Comparison of ENCODE assay signal across 10 cellular contexts in genomic region chr7:158549176-158549833, GRCh38. TPM values are rescaled to one million over a fixed set of nuclear protein-coding genes. Genes with fewer than 3 reads are reported as not detected.
A peak's percentile ranks its signal among the peaks of the same experiment; 100 is the strongest.
DNase-seq lines count a peak whose midpoint lies in the region; ATAC-seq and TF ChIP-seq lines count a peak whose summit lies in the region.
"Had no signal": no experiment of that assay in that cellular context is flagged by ENCODE, and none has a peak within 500 bp of the region (broad histone marks: within the 10 kb centered on the region; RNA-seq: fewer than 3 reads in every experiment).

No MANE protein-coding gene starts in this region.

- peaks cover 0 to 3% (median 0%) of the 10 kb centered on the region in 11 experiments; a peak in 2 of 22 replicates for H3K27me3 ChIP-seq in BLaER1 treated with 17β-estradiol and CSF1 and Interleukin-3, amounts not matched to agents 10 nM and 100 nM
- no peaks in the 10 kb centered on the region for H3K27me3 ChIP-seq in hepatocyte

- TF ChIP-seq CTCF in fibroblast of mammary gland (conservative IDR thresholded peaks at IDR 0.05; ENCODE audit: control insufficient read depth, insufficient read depth, low read depth, low read length) (no peak), hepatocyte (IDR thresholded peaks at IDR 0.05; ENCODE audit: poor library complexity) (no peak)

- peak overlapping the region in 9 of 11 experiments; percentile 34 to 68 (median 49); a peak in 18 of 22 replicates for H3K9ac ChIP-seq in BLaER1 treated with 17β-estradiol and CSF1 and Interleukin-3, amounts not matched to agents 10 nM and 100 nM

- no peak for ATAC-seq in HG02973 (IDR thresholded peaks at IDR 0.05; ENCODE audit: unreplicated experiment)

- H3K4me2 ChIP-seq in BLaER1 treated with 17β-estradiol and CSF1 and Interleukin-3, amounts not matched to agents 10 nM and 100 nM = peak overlapping the region; percentile 86 to 99 (median 97)
- no peak overlapping the region for H3K4me2 ChIP-seq in hepatocyte

- 71% methylated on average over 30 of the region's 30 CpGs for WGBS in hepatocyte (ENCODE audit: low lambda C conversion rate, missing lambda C conversion rate)

- peak overlapping the region in 9 of 11 experiments; percentile 7 to 68 (median 52); a peak in 15 of 22 replicates for H3K27ac ChIP-seq in BLaER1 treated with 17β-estradiol and CSF1 and Interleukin-3, amounts not matched to agents 10 nM and 100 nM
- H3K27ac ChIP-seq in hepatocyte = no peak overlapping the region

- H3K79me2 ChIP-seq in hepatocyte = no peaks in the 10 kb centered on the region

- H4K20me1 ChIP-seq in BLaER1 treated with 17β-estradiol and CSF1 and Interleukin-3, amounts not matched to agents 10 nM and 100 nM = peaks cover 0 to 25% (median 0%) of the 10 kb centered on the region in 11 experiments; a peak in 6 of 22 replicates
- H4K20me1 ChIP-seq in hepatocyte (ENCODE audit: insufficient read depth, poor library complexity, severe bottlenecking) = no peaks in the 10 kb centered on the region

- H3K36me3 ChIP-seq in BLaER1 treated with 17β-estradiol and CSF1 and Interleukin-3, amounts not matched to agents 10 nM and 100 nM = no peaks in the 10 kb centered on the region
- no peaks in the 10 kb centered on the region for H3K36me3 ChIP-seq in hepatocyte (replicated peaks; ENCODE audit: insufficient read depth, low read depth)

- peak overlapping the region; percentile 22 to 60 (median 42); a peak in 17 of 20 replicates for H3K4me3 ChIP-seq in BLaER1 treated with 17β-estradiol and CSF1 and Interleukin-3, amounts not matched to agents 10 nM and 100 nM
- H3K4me3 ChIP-seq in fibroblast of mammary gland (ENCODE audit: control insufficient read depth, low read depth, low read length) = no peak overlapping the region
- no peak overlapping the region for H3K4me3 ChIP-seq in hepatocyte

- DNase-seq in NCI-H510A (lab: John Stamatoyannopoulos, UW) = peak; percentile 70
- DNase-seq in fibroblast of mammary gland (ENCODE audit: low read depth) = peak; percentile 11
- peak; percentile 80 for DNase-seq in occipital lobe (lab: John Stamatoyannopoulos, UW)
- DNase-seq in stimulated activated CD4-positive, alpha-beta T cell treated with anti-CD3 and anti-CD28 coated beads, Interleukin-15, amount 100 ng/mL, for 24 hours = no peak
- no peak for DNase-seq in hepatocyte (ENCODE audit: low spot score)
- DNase-seq in GM03348 (ENCODE audit: low spot score) = no peak
- DNase-seq: NCI-H446; stimulated activated naive B cell treated with anti-CD40 and anti-IgM and Interleukin-4, amounts not matched to agents 10 μg/mL and 1 μg/mL and 100 μg/mL, for 72 hours had no signal

- H3K4me1 ChIP-seq in BLaER1 treated with 17β-estradiol and CSF1 and Interleukin-3, amounts not matched to agents 10 nM and 100 nM = peaks cover 22 to 38% (median 36%) of the 10 kb centered on the region in 10 experiments
- H3K4me1 ChIP-seq in hepatocyte (ENCODE audit: insufficient read depth) = no peaks in the 10 kb centered on the region

- H2AFZ ChIP-seq in hepatocyte = no peak overlapping the region

- no peaks in the 10 kb centered on the region for H3K9me3 ChIP-seq in BLaER1 treated with 17β-estradiol and CSF1 and Interleukin-3, amounts not matched to agents 10 nM and 100 nM (replicated peaks in 1 of 11)
- no peaks in the 10 kb centered on the region for H3K9me3 ChIP-seq in hepatocyte (ENCODE audit: low read depth)

- H3K9me2 ChIP-seq in hepatocyte (replicated peaks; ENCODE audit: insufficient read depth) = no peaks in the 10 kb centered on the region

RNA-seq across cellular contexts. Expression of gene PTPRN2, which starts 38.3 kb away (rescaled TPM):
- total RNA-seq in occipital lobe (62.2 TPM), hepatocyte (1.8 and 2.1 TPM in 2 replicates)
- polyA plus RNA-seq in hepatocyte = 2.0 and 3.3 TPM in 2 replicates

Comparison
In these comparisons a context has a peak if more than half of its experiments do, and no peak if none do; other contexts are left out.
1. H3K4me3 ChIP-seq: peak in BLaER1 treated with 17β-estradiol and CSF1 and Interleukin-3, amounts not matched to agents 10 nM and 100 nM (10 of 10); none in fibroblast of mammary gland (single experiment) and hepatocyte (single experiment).
2. DNase-seq: peak in NCI-H510A (single experiment), fibroblast of mammary gland (single experiment) and occipital lobe (single experiment); none in stimulated activated CD4-positive, alpha-beta T cell treated with anti-CD3 and anti-CD28 coated beads, Interleukin-15, amount 100 ng/mL, for 24 hours (single experiment), hepatocyte (single experiment) and GM03348 (single experiment).
3. RNA of gene PTPRN2, which starts 38.3 kb away (total RNA-seq): 62.2 TPM in occipital lobe (single experiment); 1.8 to 2.1 TPM in hepatocyte; every median in the first group is over 10 times any median in the second.